Comparison of ENCODE assay signal across 21 cellular contexts in genomic region chr4:38723114-38723513, GRCh38. TPM values are rescaled to one million over a fixed set of nuclear protein-coding genes. Genes with fewer than 3 reads are reported as not detected.
DNase-seq lines count a peak whose midpoint lies in the region; ATAC-seq and TF ChIP-seq lines count a peak whose summit lies in the region.
"Had no signal": no experiment of that assay in that cellular context is flagged by ENCODE, and none has a peak within 500 bp of the region (broad histone marks: within the 10 kb centered on the region; RNA-seq: fewer than 3 reads in every experiment).

No MANE protein-coding gene starts in this region.

- H3K4me3 Mint-ChIP-seq in mesothelial cell of epicardium = no peak overlapping the region
- no peak overlapping the region for H3K4me3 Mint-ChIP-seq in stimulated activated naive B cell treated with anti-CD40 and anti-IgM and Interleukin-4, amounts not matched to agents 10 μg/mL and 1 μg/mL and 100 μg/mL, for 72 hours
- no peak overlapping the region for H3K4me3 Mint-ChIP-seq in activated CD8-positive, alpha-beta T cell treated with anti-CD3 and anti-CD28 coated beads for 36 hours
- H3K4me3 Mint-ChIP-seq: CD8-positive, alpha-beta memory T cell; IgD-negative memory B cell had no signal

- DNase-seq in mesothelial cell of epicardium (ENCODE audit: low spot score in 2 of 2, unreplicated experiment in 2 of 2) = no peak
- DNase-seq in stimulated activated naive B cell treated with anti-CD40 and anti-IgM and Interleukin-4, amounts not matched to agents 10 μg/mL and 1 μg/mL and 100 μg/mL, for 72 hours = no peak
- DNase-seq in NCI-H526 (lab: John Stamatoyannopoulos, UW) = no peak
- DNase-seq in activated CD8-positive, alpha-beta T cell treated with anti-CD3 and anti-CD28 coated beads for 36 hours = no peak
- DNase-seq: AML-193; CD8-positive, alpha-beta memory T cell; COR-L47; DMS 273 treated with DMSO at 0.1 percent for 48 hours; DMS53; DND-41; GM23248 had no signal

- H3K9me3 ChIP-seq in BLaER1 = peaks cover 20% of the 10 kb centered on the region
- H3K9me3 ChIP-seq: A549, HAP-1 had no signal

- POLR2A ChIA-PET in activated CD8-positive, alpha-beta T cell treated with anti-CD3 and anti-CD28 coated beads for 36 hours (lab: Charles Lee) = no interaction called here

- peak overlapping the region; percentile 69; the same call in 1 of the 2 replicates for H3K4me2 ChIP-seq in BLaER1
- H3K4me2 ChIP-seq: A549 had no signal

- TF ChIP-seq CTCF in mesothelial cell of epicardium (IDR thresholded peaks at IDR 0.05; ENCODE audit: unreplicated experiment) = no peak
- TF ChIP-seq CTCF in activated CD8-positive, alpha-beta T cell treated with anti-CD3 and anti-CD28 coated beads for 36 hours (IDR thresholded peaks at IDR 0.05) = no peak

- H3K4me1 Mint-ChIP-seq in mesothelial cell of epicardium = peaks cover 19% of the 10 kb centered on the region
- H3K4me1 Mint-ChIP-seq in stimulated activated naive B cell treated with anti-CD40 and anti-IgM and Interleukin-4, amounts not matched to agents 10 μg/mL and 1 μg/mL and 100 μg/mL, for 72 hours = peaks cover 7 to 12% of the 10 kb centered on the region in 2 donors
- H3K4me1 Mint-ChIP-seq in activated CD8-positive, alpha-beta T cell treated with anti-CD3 and anti-CD28 coated beads for 36 hours (ENCODE audit: low read depth) = peaks cover 4% of the 10 kb centered on the region
- H3K4me1 Mint-ChIP-seq: IgD-negative memory B cell had no signal

- intact Hi-C loops in activated CD8-positive, alpha-beta T cell treated with anti-CD3 and anti-CD28 coated beads for 36 hours (cut with micrococcal nuclease) = no loop called here

- H3K36me3 ChIP-seq in BLaER1 = no peaks in the 10 kb centered on the region
- H3K36me3 ChIP-seq: HAP-1 had no signal

- no peak overlapping the region for H3K9ac ChIP-seq in BLaER1
- H3K9ac ChIP-seq: GM23248 had no signal

- H3K36me3 Mint-ChIP-seq in mesothelial cell of epicardium = no peaks in the 10 kb centered on the region
- no peaks in the 10 kb centered on the region for H3K36me3 Mint-ChIP-seq in stimulated activated naive B cell treated with anti-CD40 and anti-IgM and Interleukin-4, amounts not matched to agents 10 μg/mL and 1 μg/mL and 100 μg/mL, for 72 hours
- H3K36me3 Mint-ChIP-seq in activated CD8-positive, alpha-beta T cell treated with anti-CD3 and anti-CD28 coated beads for 36 hours (ENCODE audit: low read depth) = no peaks in the 10 kb centered on the region
- H3K36me3 Mint-ChIP-seq: CD8-positive, alpha-beta memory T cell; IgD-negative memory B cell had no signal

- H3K27me3 Mint-ChIP-seq in mesothelial cell of epicardium (ENCODE audit: low read depth) = no peaks in the 10 kb centered on the region
- no peaks in the 10 kb centered on the region for H3K27me3 Mint-ChIP-seq in stimulated activated naive B cell treated with anti-CD40 and anti-IgM and Interleukin-4, amounts not matched to agents 10 μg/mL and 1 μg/mL and 100 μg/mL, for 72 hours
- peaks cover 2% of the 10 kb centered on the region for H3K27me3 Mint-ChIP-seq in activated CD8-positive, alpha-beta T cell treated with anti-CD3 and anti-CD28 coated beads for 36 hours
- H3K27me3 Mint-ChIP-seq: CD8-positive, alpha-beta memory T cell had no signal

- H3K4me1 ChIP-seq in BLaER1 = peaks cover 23% of the 10 kb centered on the region
- H3K4me1 ChIP-seq: HAP-1 had no signal

- H3K27ac Mint-ChIP-seq in mesothelial cell of epicardium = peak overlapping the region; percentile 43
- peak overlapping the region; percentile 9 for H3K27ac Mint-ChIP-seq in stimulated activated naive B cell treated with anti-CD40 and anti-IgM and Interleukin-4, amounts not matched to agents 10 μg/mL and 1 μg/mL and 100 μg/mL, for 72 hours
- H3K27ac Mint-ChIP-seq in activated CD8-positive, alpha-beta T cell treated with anti-CD3 and anti-CD28 coated beads for 36 hours = no peak overlapping the region
- H3K27ac Mint-ChIP-seq: IgD-negative memory B cell had no signal

- H3K4me3 ChIP-seq in BLaER1 = no peak overlapping the region
- H3K4me3 ChIP-seq: A549, GM12878, GM23248, HAP-1 had no signal

- CTCF ChIA-PET in activated CD8-positive, alpha-beta T cell treated with anti-CD3 and anti-CD28 coated beads for 36 hours (lab: Charles Lee) = interaction anchor here (1.0 to 2.9 kb wide), 3 partner anchors 13 to 543 kb away, joined by 3 to 13 read pairs (median 3); no protein-coding TSS in a partner anchor

- H3K27ac ChIP-seq in BLaER1 = no peak overlapping the region
- H3K27ac ChIP-seq: 22Rv1, A549, GM23248 had no signal

- peak; percentile 9 for ATAC-seq in esophagus mucosa
- no peak for ATAC-seq in stimulated activated naive B cell treated with anti-CD40 and anti-IgM and Interleukin-4, amounts not matched to agents 10 μg/mL and 1 μg/mL and 100 μg/mL, for 72 hours (replicated peaks)
- ATAC-seq in GM21576 (IDR thresholded peaks at IDR 0.05; ENCODE audit: unreplicated experiment) = no peak
- ATAC-seq in activated CD8-positive, alpha-beta T cell treated with anti-CD3 and anti-CD28 coated beads for 36 hours = no peak
- ATAC-seq: A549, GM12878 had no signal

- H4K20me1 ChIP-seq in BLaER1 = no peaks in the 10 kb centered on the region

- H3K27me3 ChIP-seq in BLaER1 = no peaks in the 10 kb centered on the region

- H3K9me3 Mint-ChIP-seq in mesothelial cell of epicardium = no peaks in the 10 kb centered on the region
- H3K9me3 Mint-ChIP-seq in stimulated activated naive B cell treated with anti-CD40 and anti-IgM and Interleukin-4, amounts not matched to agents 10 μg/mL and 1 μg/mL and 100 μg/mL, for 72 hours = no peaks in the 10 kb centered on the region
- H3K9me3 Mint-ChIP-seq in activated CD8-positive, alpha-beta T cell treated with anti-CD3 and anti-CD28 coated beads for 36 hours = no peaks in the 10 kb centered on the region
- H3K9me3 Mint-ChIP-seq: CD8-positive, alpha-beta memory T cell; IgD-negative memory B cell had no signal

RNA-seq across cellular contexts. Expression of gene KLF3, which starts 59.1 kb away (rescaled TPM):
- total RNA-seq in esophagus mucosa (77.8 TPM), mesothelial cell of epicardium (60.9 to 63.1 TPM (median 61.0 TPM) in 3 replicates)
- 1 to 10 TPM; 5.5 to 6.0 TPM for total RNA-seq in activated CD8-positive, alpha-beta T cell treated with anti-CD3 and anti-CD28 coated beads for 36 hours

RNA-seq across cellular contexts. Expression of gene TLR10, which starts 59.7 kb away (rescaled TPM):
- total RNA-seq in esophagus mucosa (0.40 TPM), mesothelial cell of epicardium (not detected in 3 replicates)
- total RNA-seq in activated CD8-positive, alpha-beta T cell treated with anti-CD3 and anti-CD28 coated beads for 36 hours = under 1 TPM; 0.11 to 0.22 TPM
- total RNA-seq: CD8-positive, alpha-beta memory T cell; G401; GM23248; HepG2 had no signal
